Comparison of ENCODE assay signal across 17 cellular contexts in the genomic region with DNA sequence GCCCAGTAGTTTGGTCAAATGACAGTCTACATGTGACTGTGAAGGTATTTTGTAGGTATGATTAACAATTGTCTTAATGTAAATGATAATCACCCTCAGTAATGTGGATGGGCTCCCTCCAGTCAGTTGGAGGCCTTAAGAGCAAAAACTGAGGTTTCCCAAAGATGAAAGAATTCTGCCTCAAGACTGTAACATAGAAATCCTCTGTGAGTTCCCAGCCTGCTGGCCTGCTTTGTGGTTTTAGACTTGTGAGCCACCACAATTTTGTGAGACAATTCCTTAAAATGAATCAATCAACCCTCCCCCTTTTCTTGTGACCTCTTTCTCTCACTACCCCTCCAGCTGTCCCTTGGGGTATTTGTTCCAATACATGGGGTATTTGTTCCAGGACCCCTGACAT.
DNase-seq lines count a peak whose midpoint lies in the region; ATAC-seq and TF ChIP-seq lines count a peak whose summit lies in the region.
"Had no signal": no experiment of that assay in that cellular context is flagged by ENCODE, and none has a peak within 500 bp of the region (broad histone marks: within the 10 kb centered on the region; RNA-seq: fewer than 3 reads in every experiment).

No MANE protein-coding gene starts in this region.

- DNase-seq in M059J (ENCODE audit: low read depth) = peak; percentile 5
- DNase-seq in choroid plexus epithelial cell (ENCODE audit: low read depth) = peak; percentile 13
- peak; percentile 13 for DNase-seq in myocyte (ENCODE audit: low read depth)
- DNase-seq in UCSD-AML1 (lab: John Stamatoyannopoulos, UW; ENCODE audit: unreplicated experiment) = no peak
- no peak for DNase-seq in NCI-H146 treated with DMSO at 0.1 percent for 48 hours (lab: John Stamatoyannopoulos, UW; ENCODE audit: unreplicated experiment)
- DNase-seq: ACHN; AML-193; Caco-2; CD4-positive, alpha-beta T cell; GOT3; H7; HFFc6; KBM-7 had no signal

- no peak for TF ChIP-seq CTCF in choroid plexus epithelial cell (conservative IDR thresholded peaks at IDR 0.05; ENCODE audit: low read depth, low read length)

- H3K4me3 ChIP-seq in choroid plexus epithelial cell (ENCODE audit: low read depth, low read length) = no peak overlapping the region
- H3K4me3 ChIP-seq: GM12878 had no signal

- no peak for ATAC-seq in GM21723 (IDR thresholded peaks at IDR 0.05; ENCODE audit: unreplicated experiment)
- ATAC-seq: GM12878, HCT116, HepG2 had no signal

Comparison
In these comparisons a context has a peak if more than half of its experiments do, and no peak if none do; other contexts are left out.
1. DNase-seq: peak in M059J (single experiment), choroid plexus epithelial cell (single experiment) and myocyte (single experiment); none in UCSD-AML1 (single experiment) and NCI-H146 treated with DMSO at 0.1 percent for 48 hours (single experiment).